ENCODE assay signal across 11 cellular contexts in genomic region chr4:185810746-185811508, GRCh38. TPM values are rescaled to one million over a fixed set of nuclear protein-coding genes. Genes with fewer than 3 reads are reported as not detected.
A peak's percentile ranks its signal among the peaks of the same experiment; 100 is the strongest.
DNase-seq lines count a peak whose midpoint lies in the region; ATAC-seq, FAIRE-seq and TF ChIP-seq lines count a peak whose summit lies in the region.
"Had no signal": no experiment of that assay in that cellular context is flagged by ENCODE, and none has a peak within 500 bp of the region (broad histone marks: within the 10 kb centered on the region; RNA-seq: fewer than 3 reads in every experiment).

No MANE protein-coding gene starts in this region.

- DNase-seq in GM12892 (ENCODE audit: insufficient read length) (no peak), SW480 (ENCODE audit: low spot score) (peak; percentile 38), right cardiac atrium (no peak), uterus (no peak), T1000 (lab: John Stamatoyannopoulos, UW) (no peak), hippocampal formation (lab: John Stamatoyannopoulos, UW) (no peak)
- no peak for DNase-seq in stimulated activated CD4-positive, alpha-beta T cell treated with anti-CD3 and anti-CD28 coated beads, Interleukin-2, amount 100 ng/mL, for 48 hours
- DNase-seq: SIG-M5 had no signal

- ATAC-seq in right cardiac atrium = peak; percentile 25 to 30

- H3K9me3 ChIP-seq in right cardiac atrium (ENCODE audit: control insufficient read depth, low read length) (no peaks in the 10 kb centered on the region), uterus (no peaks in the 10 kb centered on the region)
- H3K9me3 ChIP-seq: adrenal gland, neutrophil had no signal

- no peak for TF ChIP-seq CTCF in uterus (IDR thresholded peaks at IDR 0.05)

- 42% methylated on average over 13 of the region's 13 CpGs for WGBS in right cardiac atrium

- H3K27ac ChIP-seq in right cardiac atrium (ENCODE audit: low read length) (peak overlapping the region; percentile 95), rectal smooth muscle tissue (ENCODE audit: low read depth, low read length) (peak overlapping the region; percentile 77), uterus (no peak overlapping the region)
- H3K27ac ChIP-seq: neutrophil had no signal

- TF ChIP-seq POLR2A in GM12892 (IDR thresholded peaks at IDR 0.05; ENCODE audit: low read depth, low read length) (no peak), uterus (IDR thresholded peaks at IDR 0.05) (no peak)

- no peaks in the 10 kb centered on the region for H3K36me3 ChIP-seq in rectal smooth muscle tissue (ENCODE audit: control insufficient read depth, insufficient read depth, low read length)
- no peaks in the 10 kb centered on the region for H3K36me3 ChIP-seq in uterus
- H3K36me3 ChIP-seq: adrenal gland, neutrophil had no signal

- peak overlapping the region; percentile 73 for H3K4me3 ChIP-seq in right cardiac atrium (ENCODE audit: low read length)
- H3K4me3 ChIP-seq in rectal smooth muscle tissue (ENCODE audit: low read length) = peak overlapping the region; percentile 66
- peak overlapping the region in 1 of 2 donors; percentile 33 for H3K4me3 ChIP-seq in uterus

- intact Hi-C loops in right cardiac atrium (cut with DNase I) (loop anchor here in 1 of 4 donors (10.0 kb wide), 1 partner anchor 166 kb away; no protein-coding TSS in a partner anchor), uterus (cut with DNase I; ENCODE audit: low total_unique reads) (no loop called here)

- H3K4me1 ChIP-seq in right cardiac atrium (ENCODE audit: control insufficient read depth, insufficient read depth, low read length) = no peaks in the 10 kb centered on the region
- no peaks in the 10 kb centered on the region for H3K4me1 ChIP-seq in rectal smooth muscle tissue (ENCODE audit: control insufficient read depth, insufficient read depth, low read length)
- H3K4me1 ChIP-seq in uterus = no peaks in the 10 kb centered on the region

- peak overlapping the region; percentile 38 for H3K9ac ChIP-seq in rectal smooth muscle tissue (ENCODE audit: low read length)

- FAIRE-seq in GM12892 (lab: Jason Lieb, UNC) = peak; percentile 85

- H3K27me3 ChIP-seq in right cardiac atrium (ENCODE audit: control insufficient read depth, insufficient read depth) = no peaks in the 10 kb centered on the region
- H3K27me3 ChIP-seq in rectal smooth muscle tissue (ENCODE audit: control insufficient read depth, insufficient read depth, low read length) = no peaks in the 10 kb centered on the region
- H3K27me3 ChIP-seq in uterus = no peaks in the 10 kb centered on the region
- H3K27me3 ChIP-seq: adrenal gland had no signal

RNA-seq across cellular contexts. Expression of gene SORBS2, which starts 1.1 kb away (rescaled TPM):
- polyA plus RNA-seq in GM12892 (2012; ENCODE audit: missing spikeins) = 4.4 TPM
- total RNA-seq in right cardiac atrium = 100 to 1,000 TPM; 578 to 776 (median 669) TPM
- polyA plus RNA-seq in right cardiac atrium = 181 TPM
- 100 to 1,000 TPM in 1 of 4 donors, 10 to 100 TPM in 3; 21.5 to 118 (median 29.5) TPM for total RNA-seq in uterus

Comparison
In these comparisons a context has a peak if more than half of its experiments do, and no peak if none do; other contexts are left out.
1. H3K27ac ChIP-seq: peak in right cardiac atrium (single experiment) and rectal smooth muscle tissue (single experiment); none in uterus (0 of 2).
2. RNA of gene SORBS2, which starts 1.1 kb away (total RNA-seq): 578 to 776 TPM in right cardiac atrium; 21.5 to 118 TPM in uterus; every median in the first group is over 4 times any median in the second.